In genomic region chr1:39116868-39117728, GRCh38 we compare ENCODE assay signal across 11 cellular contexts.
DNase-seq lines count a peak whose midpoint lies in the region; ATAC-seq and TF ChIP-seq lines count a peak whose summit lies in the region.
"Had no signal": no experiment of that assay in that cellular context is flagged by ENCODE, and none has a peak within 500 bp of the region (broad histone marks: within the 10 kb centered on the region; RNA-seq: fewer than 3 reads in every experiment).

No MANE protein-coding gene starts in this region.

- peaks cover 34% of the 10 kb centered on the region for H3K9me1 ChIP-seq in IMR-90 (ENCODE audit: insufficient read depth, low read length)

- no peak overlapping the region for H2AK5ac ChIP-seq in IMR-90 (ENCODE audit: low read depth, low read length)

- H3K79me1 ChIP-seq in IMR-90 (ENCODE audit: low read depth in 1 of 2, low read length in 2 of 2): peaks cover 12 to 81% of the 10 kb centered on the region in 2 experiments

- no peak overlapping the region for H2BK5ac ChIP-seq in IMR-90 (ENCODE audit: low read depth, low read length, poor library complexity, severe bottlenecking)

- DNase-seq in IMR-90 (no peak), WTC11 (ENCODE audit: low spot score) (no peak), iris pigment epithelial cell (ENCODE audit: low read depth) (peak; percentile 76), smooth muscle cell (lab: John Stamatoyannopoulos, UW; ENCODE audit: unreplicated experiment) (no peak), iPS-NIHi7 (ENCODE audit: extremely low spot score) (no peak), HEK293T (ENCODE audit: extremely low spot score) (no peak), foreskin melanocyte (no peak)
- DNase-seq: NK-92 treated with Interleukin-12 subunit alpha and Interleukin-12 subunit beta, amount 100 ng/mL, for 24 hours had no signal

- dilution Hi-C loops in IMR-90 (cut with HindIII; ENCODE audit: low sequenced_read_pairs, unreplicated experiment): no loop called here

- no peaks in the 10 kb centered on the region for H3K27me3 Mint-ChIP-seq in WTC11 (ENCODE audit: low read depth)
- H3K27me3 Mint-ChIP-seq: activated T-helper 17 cell treated with anti-CD3 and anti-CD28 coated beads, Interleukin-2, amount 50 U/mL, for 72 hours had no signal

- no peak for TF ChIP-seq POLR2A in IMR-90 (IDR thresholded peaks at IDR 0.05; ENCODE audit: low read depth, low read length)

- TF ChIP-seq CTCF in IMR-90 (conservative IDR thresholded peaks at IDR 0.05; ENCODE audit: low read depth, low read length) (no peak), WTC11 (IDR thresholded peaks at IDR 0.05) (no peak), smooth muscle cell (IDR thresholded peaks at IDR 0.05; ENCODE audit: borderline replicate concordance, insufficient read depth, poor library complexity, severe bottlenecking) (no peak)

- H3K36me3 ChIP-seq in IMR-90 (ENCODE audit: control insufficient read depth, insufficient read depth, low read length) (no peaks in the 10 kb centered on the region), smooth muscle cell (ENCODE audit: low read depth) (no peaks in the 10 kb centered on the region)

- no peak overlapping the region for H3K4ac ChIP-seq in IMR-90 (ENCODE audit: low read depth, low read length)

- H3K27me3 ChIP-seq in IMR-90 (ENCODE audit: control insufficient read depth, insufficient read depth, low read length): no peaks in the 10 kb centered on the region
- H3K27me3 ChIP-seq in smooth muscle cell (ENCODE audit: low read depth): no peaks in the 10 kb centered on the region
- H3K27me3 ChIP-seq: neural progenitor cell had no signal

- CTCF ChIA-PET in IMR-90 (lab: Yijun Ruan, JAX): interaction anchor here (1.2 kb wide), 1 partner anchor 25 kb away, joined by 3 read pairs; no protein-coding TSS in a partner anchor
- CTCF ChIA-PET in WTC11 (lab: Charles Lee): interaction anchor here (0.9 to 4.5 kb wide), 3 partner anchors 15 to 75 kb away, joined by 3 to 22 read pairs (median 5); no protein-coding TSS in a partner anchor
- CTCF ChIA-PET in HEK293T (lab: Yijun Ruan, JAX): interaction anchor here (0.6 to 1.5 kb wide), 2 partner anchors 37 to 75 kb away, joined by 3 to 6 read pairs; no protein-coding TSS in a partner anchor

- peak overlapping the region; percentile 49 for H3K27ac Mint-ChIP-seq in WTC11
- H3K27ac Mint-ChIP-seq: activated T-helper 17 cell treated with anti-CD3 and anti-CD28 coated beads, Interleukin-2, amount 50 U/mL, for 72 hours; neural progenitor cell had no signal

- H2BK15ac ChIP-seq in IMR-90 (ENCODE audit: low read depth, low read length): no peak overlapping the region

- H3K56ac ChIP-seq in IMR-90 (ENCODE audit: extremely low read depth, insufficient read depth, low read length): no peak overlapping the region

- H3K27ac ChIP-seq in IMR-90 (ENCODE audit: insufficient read depth, low read length): no peak overlapping the region
- H3K27ac ChIP-seq in smooth muscle cell (ENCODE audit: low read depth): peak overlapping the region; percentile 95

- no peak overlapping the region for H3K4me3 ChIP-seq in IMR-90 (ENCODE audit: insufficient read depth, low read depth, low read length)
- no peak overlapping the region for H3K4me3 ChIP-seq in smooth muscle cell
- H3K4me3 ChIP-seq: neural progenitor cell had no signal

- intact Hi-C loops in IMR-90 (cut with micrococcal nuclease): no loop called here

- no peak overlapping the region for H4K5ac ChIP-seq in IMR-90 (ENCODE audit: low read depth, low read length)

- no peak overlapping the region for H3K9ac ChIP-seq in IMR-90 (ENCODE audit: low read depth, low read length)
- no peak overlapping the region for H3K9ac ChIP-seq in smooth muscle cell (ENCODE audit: low read depth)
- H3K9ac ChIP-seq: neural progenitor cell had no signal

- peaks cover 84% of the 10 kb centered on the region for H4K20me1 ChIP-seq in IMR-90 (ENCODE audit: insufficient read depth, low read length)
- H4K20me1 ChIP-seq in smooth muscle cell (ENCODE audit: low read depth): peaks cover 98% of the 10 kb centered on the region

- H2BK120ac ChIP-seq in IMR-90 (ENCODE audit: low read depth, low read length): no peak overlapping the region

- H3K4me1 Mint-ChIP-seq in WTC11: peaks cover 8% of the 10 kb centered on the region

- no peak overlapping the region for H2BK20ac ChIP-seq in IMR-90 (ENCODE audit: low read depth, low read length)

- no CpG with 5 or more reads among the region's 3 CpGs for WGBS in IMR-90 (ENCODE audit: extremely low coverage in 2 of 2, insufficient read length in 1 of 2), 2 experiments
- WGBS in smooth muscle cell (ENCODE audit: low lambda C conversion rate): 32% methylated on average over 3 of the region's 3 CpGs

- no peak overlapping the region for H3K18ac ChIP-seq in IMR-90 (ENCODE audit: low read depth, low read length)

- H3K9me3 ChIP-seq in IMR-90 (ENCODE audit: control insufficient read depth, insufficient read depth, low read length) (no peaks in the 10 kb centered on the region), smooth muscle cell (replicated peaks; ENCODE audit: low read depth) (no peaks in the 10 kb centered on the region)

- POLR2A ChIA-PET in IMR-90 (lab: Charles Lee; ENCODE audit: unreplicated experiment) (no interaction called here), WTC11 (lab: Charles Lee) (no interaction called here), HEK293T (lab: Yijun Ruan, JAX) (interaction anchor here (0.8 to 1.0 kb wide), 2 partner anchors 10 to 11 kb away, joined by 3 read pairs; no protein-coding TSS in a partner anchor)

- H3K23ac ChIP-seq in IMR-90 (ENCODE audit: low read depth, low read length): peak overlapping the region; percentile 8; the same call in 1 of the 2 replicates

- no peak overlapping the region for H4K91ac ChIP-seq in IMR-90 (ENCODE audit: insufficient read depth, low read depth, low read length)

- peaks cover 25% of the 10 kb centered on the region for H3K4me1 ChIP-seq in IMR-90 (ENCODE audit: control insufficient read depth, insufficient read depth, low read length)
- H3K4me1 ChIP-seq in smooth muscle cell (ENCODE audit: low read depth): peaks cover 20% of the 10 kb centered on the region

- no peak overlapping the region for H3K4me3 Mint-ChIP-seq in WTC11
- H3K4me3 Mint-ChIP-seq: activated T-helper 17 cell treated with anti-CD3 and anti-CD28 coated beads, Interleukin-2, amount 50 U/mL, for 72 hours; neural progenitor cell had no signal

- no peak overlapping the region for H2AFZ ChIP-seq in IMR-90 (replicated peaks; ENCODE audit: low read length, poor library complexity)
- H2AFZ ChIP-seq in smooth muscle cell (ENCODE audit: low read depth): no peak overlapping the region
- H2AFZ ChIP-seq: neural progenitor cell had no signal

- H3K36me3 Mint-ChIP-seq in WTC11: peaks cover 9% of the 10 kb centered on the region

- TF ChIP-seq RAD21 in IMR-90 (IDR thresholded peaks at IDR 0.05; ENCODE audit: low read length): no peak

- H3K79me2 ChIP-seq in smooth muscle cell (ENCODE audit: low read depth): peaks cover 100% of the 10 kb centered on the region

- H3K14ac ChIP-seq in IMR-90 (replicated peaks; ENCODE audit: low read depth, low read length): no peak overlapping the region; the same call in 1 of the 2 replicates

- no peaks in the 10 kb centered on the region for H3K9me3 Mint-ChIP-seq in WTC11
- H3K9me3 Mint-ChIP-seq: activated T-helper 17 cell treated with anti-CD3 and anti-CD28 coated beads, Interleukin-2, amount 50 U/mL, for 72 hours; neural progenitor cell had no signal

- peaks cover 9% of the 10 kb centered on the region for H3F3A ChIP-seq in smooth muscle cell (ENCODE audit: low read depth)

- ATAC-seq in IMR-90 (ENCODE audit: low read depth) (peak; percentile 10; the same call in 1 of the 2 replicates), WTC11 (no peak), HG02938 (IDR thresholded peaks at IDR 0.05; ENCODE audit: unreplicated experiment) (no peak)

- H3K4me2 ChIP-seq in IMR-90 (ENCODE audit: low read depth, low read length) (no peak overlapping the region; the same call in 1 of the 2 replicates), smooth muscle cell (peak overlapping the region; percentile 18)
- H3K4me2 ChIP-seq: neural progenitor cell had no signal

- BruUV-seq in IMR-90 (replicated peaks; lab: Mats Ljungman, UMichigan): no TSS peak

- in situ Hi-C loops in IMR-90 (cut with MboI; ENCODE audit: low sequenced_read_pairs): no loop called here

- H4K8ac ChIP-seq in IMR-90 (ENCODE audit: low read depth in 2 of 2, low read length in 2 of 2): no peak overlapping the region

- H2AK9ac ChIP-seq in IMR-90 (replicated peaks; ENCODE audit: low read depth, low read length, poor library complexity): no peak overlapping the region

TF ChIP-seq in IMR-90, 13 proteins besides CTCF, POLR2A, EP300 and RAD21:
- TF ChIP-seq FOS (IDR thresholded peaks at IDR 0.05; ENCODE audit: low read depth, low read length) (0 out of 2 replicates have a peak, but pooled peaks have one; percentile 23), BHLHE40 (IDR thresholded peaks at IDR 0.05; ENCODE audit: low read depth, low read length) (0 out of 2 replicates have a peak, but pooled peaks have one; percentile 31), CHD1 (IDR thresholded peaks at IDR 0.05; ENCODE audit: low read depth, low read length) (no peak)
TF ChIP-seq in IMR-90: peak in this region for 2.

TF ChIP-seq in WTC11, 78 proteins besides CTCF, POLR2A, EP300 and RAD21:
- TF ChIP-seq ZNF219 (CRISPR knock-in tag; IDR thresholded peaks at IDR 0.05; ENCODE audit: borderline replicate concordance) (no peak), HMGA2 (CRISPR knock-in tag; IDR thresholded peaks at IDR 0.05) (no peak), ZNF138 (CRISPR knock-in tag; conservative IDR thresholded peaks at IDR 0.05) (no peak), NFATC4 (CRISPR knock-in tag; IDR thresholded peaks at IDR 0.05) (no peak)

TF ChIP-seq in HEK293T, 16 proteins besides CTCF, POLR2A, EP300 and RAD21 (continues in another document):
- no peak for TF ChIP-seq FOXK2 (IDR thresholded peaks at IDR 0.05)
- TF ChIP-seq L3MBTL2 (conservative IDR thresholded peaks at IDR 0.05): no peak
- no peak for TF ChIP-seq BHLHE40 (IDR thresholded peaks at IDR 0.05; ENCODE audit: borderline replicate concordance)
- TF ChIP-seq CTBP1 (IDR thresholded peaks at IDR 0.05; ENCODE audit: borderline replicate concordance): no peak
- no peak for TF ChIP-seq PKNOX1 (IDR thresholded peaks at IDR 0.05)
- TF ChIP-seq FOXM1 (IDR thresholded peaks at IDR 0.05; ENCODE audit: borderline replicate concordance): no peak
- no peak for TF ChIP-seq ELF4 (IDR thresholded peaks at IDR 0.05)
- TF ChIP-seq ARNT (IDR thresholded peaks at IDR 0.05): no peak
- TF ChIP-seq HDGF (IDR thresholded peaks at IDR 0.05; ENCODE audit: borderline replicate concordance): no peak
- TF ChIP-seq ZNF384 (IDR thresholded peaks at IDR 0.05): no peak
- no peak for TF ChIP-seq FOXA1 (IDR thresholded peaks at IDR 0.05)
